ENCODE assay signal across 18 cellular contexts in genomic region chrX:113548308-113549015, GRCh38.
"Had no signal": no experiment of that assay in that cellular context is flagged by ENCODE, and none has a peak within 500 bp of the region (broad histone marks: within the 10 kb centered on the region; RNA-seq: fewer than 3 reads in every experiment).

No MANE protein-coding gene starts in this region.

- H3K27me3 ChIP-seq: brain microvascular endothelial cell, heart left ventricle, tibial artery, uterus had no signal

- H3K9me3 Mint-ChIP-seq: activated naive CD8-positive, alpha-beta T cell treated with anti-CD3 and anti-CD28 coated beads, Interleukin-2, amount 10 ng/mL, durations not matched to agents 7 days and 5 days; central memory CD8-positive, alpha-beta T cell; effector memory CD8-positive, alpha-beta T cell; natural killer cell had no signal

- H3K4me1 ChIP-seq: heart left ventricle, prostate gland, tibial artery, uterus had no signal

- H3K27me3 Mint-ChIP-seq: activated naive CD8-positive, alpha-beta T cell treated with anti-CD3 and anti-CD28 coated beads, Interleukin-2, amount 10 ng/mL, durations not matched to agents 7 days and 5 days; central memory CD8-positive, alpha-beta T cell; dendritic cell treated with granulocyte-macrophage colony-stimulating factor and Interleukin-4, amounts not matched to agents 40 ng/mL and 50 ng/mL, for 4 days; effector memory CD8-positive, alpha-beta T cell had no signal

- H3K27ac ChIP-seq: brain microvascular endothelial cell, heart left ventricle, prostate gland, tibial artery, uterus had no signal

- H3K36me3 Mint-ChIP-seq: activated naive CD8-positive, alpha-beta T cell treated with anti-CD3 and anti-CD28 coated beads, Interleukin-2, amount 10 ng/mL, durations not matched to agents 7 days and 5 days; natural killer cell had no signal

- H3K36me3 ChIP-seq: brain microvascular endothelial cell, heart left ventricle, prostate gland, tibial artery, uterus had no signal

- H3K9me3 ChIP-seq: heart left ventricle, prostate gland, tibial artery, uterus had no signal

- H3K4me3 ChIP-seq: heart left ventricle, prostate gland, tibial artery, uterus had no signal

- DNase-seq: activated naive CD8-positive, alpha-beta T cell treated with anti-CD3 and anti-CD28 coated beads, Interleukin-2, amount 10 ng/mL, durations not matched to agents 7 days and 5 days; brain microvascular endothelial cell; effector memory CD8-positive, alpha-beta T cell; heart left ventricle; islet precursor cell; natural killer cell; nucleus accumbens; right cardiac atrium; small intestine; stimulated activated CD4-positive, alpha-beta T cell treated with anti-CD3 and anti-CD28 coated beads, Interleukin-4, amount 100 ng/mL, for 24 hours; stimulated activated naive CD4-positive, alpha-beta T cell; T-helper 9 cell; tibial artery; uterus had no signal

- H3K27ac Mint-ChIP-seq: activated naive CD8-positive, alpha-beta T cell treated with anti-CD3 and anti-CD28 coated beads, Interleukin-2, amount 10 ng/mL, durations not matched to agents 7 days and 5 days; activated T-helper 1 cell treated with anti-CD3 and anti-CD28 coated beads, Interleukin-12 subunit alpha, Interleukin-12 subunit beta, Interleukin-2, Interleukin-4 antibody, amounts not matched to agents 30 ng/mL and 10 ng/mL and 1 ng/mL, durations not matched to agents 14 hours and 24 hours and 36 hours; dendritic cell treated with granulocyte-macrophage colony-stimulating factor and Interleukin-4, amounts not matched to agents 40 ng/mL and 50 ng/mL, for 4 days; effector memory CD8-positive, alpha-beta T cell; natural killer cell had no signal

- H3K4me1 Mint-ChIP-seq: activated naive CD8-positive, alpha-beta T cell treated with anti-CD3 and anti-CD28 coated beads, Interleukin-2, amount 10 ng/mL, durations not matched to agents 7 days and 5 days; central memory CD8-positive, alpha-beta T cell; natural killer cell had no signal

- H3K4me3 Mint-ChIP-seq: activated naive CD8-positive, alpha-beta T cell treated with anti-CD3 and anti-CD28 coated beads, Interleukin-2, amount 10 ng/mL, durations not matched to agents 7 days and 5 days; activated T-helper 1 cell treated with anti-CD3 and anti-CD28 coated beads, Interleukin-12 subunit alpha, Interleukin-12 subunit beta, Interleukin-2, Interleukin-4 antibody, amounts not matched to agents 30 ng/mL and 10 ng/mL and 1 ng/mL, durations not matched to agents 14 hours and 24 hours and 36 hours; central memory CD8-positive, alpha-beta T cell; dendritic cell treated with granulocyte-macrophage colony-stimulating factor and Interleukin-4, amounts not matched to agents 40 ng/mL and 50 ng/mL, for 4 days; effector memory CD8-positive, alpha-beta T cell; natural killer cell had no signal
